ENCODE assay signal across 1 cellular context in the genomic region with DNA sequence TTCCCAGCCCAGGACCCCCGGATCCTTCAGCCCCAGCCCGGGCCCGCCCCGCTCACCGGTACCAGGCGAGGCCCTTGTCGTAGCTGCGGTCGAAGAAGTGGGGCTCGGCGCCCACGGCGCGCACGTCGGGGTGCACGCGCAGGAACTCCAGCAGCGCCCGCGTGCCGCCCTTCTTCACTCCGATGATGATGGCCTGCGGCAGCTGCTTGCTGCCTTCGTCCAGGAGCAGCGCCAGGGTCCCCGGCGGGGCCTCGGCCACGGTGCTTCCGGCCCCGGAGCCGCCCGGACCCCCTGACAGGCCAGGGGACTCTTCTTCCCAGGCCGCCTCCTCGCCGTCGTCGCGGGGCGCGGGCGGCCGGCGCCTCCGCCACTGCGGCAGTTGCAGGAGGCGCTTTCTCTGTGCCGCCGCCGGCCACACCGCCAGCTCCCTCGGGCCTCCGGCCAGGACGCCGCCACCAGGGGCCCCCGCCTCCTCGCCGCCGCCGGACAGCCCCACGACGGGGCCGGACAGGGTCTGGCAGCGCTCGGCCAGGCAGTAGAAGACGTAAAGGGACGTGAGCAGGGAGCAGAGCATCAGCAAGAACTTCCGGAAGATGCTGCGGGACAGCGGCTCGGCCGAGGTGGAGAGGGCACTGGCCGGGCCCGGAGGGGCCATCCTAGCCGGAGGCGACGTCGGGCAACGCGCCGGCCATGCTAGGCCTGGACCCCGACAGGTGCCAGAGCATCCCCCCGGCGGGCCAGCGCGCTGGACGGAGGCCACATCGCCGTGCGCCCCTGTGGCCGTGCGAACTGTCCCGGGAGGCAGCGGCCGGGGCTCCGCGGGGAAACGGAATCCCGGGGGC.
A peak's percentile ranks its signal among the peaks of the same experiment; 100 is the strongest.
TF ChIP-seq lines count a peak whose summit lies in the region.

No MANE protein-coding gene starts in this region.

TF ChIP-seq in GM23338, 12 proteins besides CTCF, POLR2A, EP300 and RAD21 (continued from another document):
- TF ChIP-seq, protein P1, sequence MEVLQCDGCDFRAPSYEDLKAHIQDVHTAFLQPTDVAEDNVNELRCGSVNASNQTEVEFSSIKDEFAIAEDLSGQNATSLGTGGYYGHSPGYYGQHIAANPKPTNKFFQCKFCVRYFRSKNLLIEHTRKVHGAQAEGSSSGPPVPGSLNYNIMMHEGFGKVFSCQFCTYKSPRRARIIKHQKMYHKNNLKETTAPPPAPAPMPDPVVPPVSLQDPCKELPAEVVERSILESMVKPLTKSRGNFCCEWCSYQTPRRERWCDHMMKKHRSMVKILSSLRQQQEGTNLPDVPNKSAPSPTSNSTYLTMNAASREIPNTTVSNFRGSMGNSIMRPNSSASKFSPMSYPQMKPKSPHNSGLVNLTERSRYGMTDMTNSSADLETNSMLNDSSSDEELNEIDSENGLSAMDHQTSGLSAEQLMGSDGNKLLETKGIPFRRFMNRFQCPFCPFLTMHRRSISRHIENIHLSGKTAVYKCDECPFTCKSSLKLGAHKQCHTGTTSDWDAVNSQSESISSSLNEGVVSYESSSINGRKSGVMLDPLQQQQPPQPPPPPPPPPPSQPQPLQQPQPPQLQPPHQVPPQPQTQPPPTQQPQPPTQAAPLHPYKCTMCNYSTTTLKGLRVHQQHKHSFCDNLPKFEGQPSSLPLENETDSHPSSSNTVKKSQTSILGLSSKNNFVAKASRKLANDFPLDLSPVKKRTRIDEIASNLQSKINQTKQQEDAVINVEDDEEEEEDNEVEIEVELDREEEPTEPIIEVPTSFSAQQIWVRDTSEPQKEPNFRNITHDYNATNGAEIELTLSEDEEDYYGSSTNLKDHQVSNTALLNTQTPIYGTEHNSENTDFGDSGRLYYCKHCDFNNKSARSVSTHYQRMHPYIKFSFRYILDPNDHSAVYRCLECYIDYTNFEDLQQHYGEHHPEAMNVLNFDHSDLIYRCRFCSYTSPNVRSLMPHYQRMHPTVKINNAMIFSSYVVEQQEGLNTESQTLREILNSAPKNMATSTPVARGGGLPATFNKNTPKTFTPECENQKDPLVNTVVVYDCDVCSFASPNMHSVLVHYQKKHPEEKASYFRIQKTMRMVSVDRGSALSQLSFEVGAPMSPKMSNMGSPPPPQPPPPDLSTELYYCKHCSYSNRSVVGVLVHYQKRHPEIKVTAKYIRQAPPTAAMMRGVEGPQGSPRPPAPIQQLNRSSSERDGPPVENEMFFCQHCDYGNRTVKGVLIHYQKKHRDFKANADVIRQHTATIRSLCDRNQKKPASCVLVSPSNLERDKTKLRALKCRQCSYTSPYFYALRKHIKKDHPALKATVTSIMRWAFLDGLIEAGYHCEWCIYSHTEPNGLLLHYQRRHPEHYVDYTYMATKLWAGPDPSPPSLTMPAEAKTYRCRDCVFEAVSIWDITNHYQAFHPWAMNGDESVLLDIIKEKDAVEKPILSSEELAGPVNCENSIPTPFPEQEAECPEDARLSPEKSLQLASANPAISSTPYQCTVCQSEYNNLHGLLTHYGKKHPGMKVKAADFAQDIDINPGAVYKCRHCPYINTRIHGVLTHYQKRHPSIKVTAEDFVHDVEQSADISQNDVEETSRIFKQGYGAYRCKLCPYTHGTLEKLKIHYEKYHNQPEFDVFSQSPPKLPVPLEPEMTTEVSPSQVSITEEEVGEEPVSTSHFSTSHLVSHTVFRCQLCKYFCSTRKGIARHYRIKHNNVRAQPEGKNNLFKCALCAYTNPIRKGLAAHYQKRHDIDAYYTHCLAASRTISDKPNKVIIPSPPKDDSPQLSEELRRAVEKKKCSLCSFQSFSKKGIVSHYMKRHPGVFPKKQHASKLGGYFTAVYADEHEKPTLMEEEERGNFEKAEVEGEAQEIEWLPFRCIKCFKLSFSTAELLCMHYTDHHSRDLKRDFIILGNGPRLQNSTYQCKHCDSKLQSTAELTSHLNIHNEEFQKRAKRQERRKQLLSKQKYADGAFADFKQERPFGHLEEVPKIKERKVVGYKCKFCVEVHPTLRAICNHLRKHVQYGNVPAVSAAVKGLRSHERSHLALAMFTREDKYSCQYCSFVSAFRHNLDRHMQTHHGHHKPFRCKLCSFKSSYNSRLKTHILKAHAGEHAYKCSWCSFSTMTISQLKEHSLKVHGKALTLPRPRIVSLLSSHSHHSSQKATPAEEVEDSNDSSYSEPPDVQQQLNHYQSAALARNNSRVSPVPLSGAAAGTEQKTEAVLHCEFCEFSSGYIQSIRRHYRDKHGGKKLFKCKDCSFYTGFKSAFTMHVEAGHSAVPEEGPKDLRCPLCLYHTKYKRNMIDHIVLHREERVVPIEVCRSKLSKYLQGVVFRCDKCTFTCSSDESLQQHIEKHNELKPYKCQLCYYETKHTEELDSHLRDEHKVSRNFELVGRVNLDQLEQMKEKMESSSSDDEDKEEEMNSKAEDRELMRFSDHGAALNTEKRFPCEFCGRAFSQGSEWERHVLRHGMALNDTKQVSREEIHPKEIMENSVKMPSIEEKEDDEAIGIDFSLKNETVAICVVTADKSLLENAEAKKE (CRISPR knock-in tag; IDR thresholded peaks at IDR 0.05): no peak
- TF ChIP-seq EZH2 (IDR thresholded peaks at IDR 0.05; ENCODE audit: low read depth, unreplicated experiment): peak; percentile 6
- TF ChIP-seq, protein P2, sequence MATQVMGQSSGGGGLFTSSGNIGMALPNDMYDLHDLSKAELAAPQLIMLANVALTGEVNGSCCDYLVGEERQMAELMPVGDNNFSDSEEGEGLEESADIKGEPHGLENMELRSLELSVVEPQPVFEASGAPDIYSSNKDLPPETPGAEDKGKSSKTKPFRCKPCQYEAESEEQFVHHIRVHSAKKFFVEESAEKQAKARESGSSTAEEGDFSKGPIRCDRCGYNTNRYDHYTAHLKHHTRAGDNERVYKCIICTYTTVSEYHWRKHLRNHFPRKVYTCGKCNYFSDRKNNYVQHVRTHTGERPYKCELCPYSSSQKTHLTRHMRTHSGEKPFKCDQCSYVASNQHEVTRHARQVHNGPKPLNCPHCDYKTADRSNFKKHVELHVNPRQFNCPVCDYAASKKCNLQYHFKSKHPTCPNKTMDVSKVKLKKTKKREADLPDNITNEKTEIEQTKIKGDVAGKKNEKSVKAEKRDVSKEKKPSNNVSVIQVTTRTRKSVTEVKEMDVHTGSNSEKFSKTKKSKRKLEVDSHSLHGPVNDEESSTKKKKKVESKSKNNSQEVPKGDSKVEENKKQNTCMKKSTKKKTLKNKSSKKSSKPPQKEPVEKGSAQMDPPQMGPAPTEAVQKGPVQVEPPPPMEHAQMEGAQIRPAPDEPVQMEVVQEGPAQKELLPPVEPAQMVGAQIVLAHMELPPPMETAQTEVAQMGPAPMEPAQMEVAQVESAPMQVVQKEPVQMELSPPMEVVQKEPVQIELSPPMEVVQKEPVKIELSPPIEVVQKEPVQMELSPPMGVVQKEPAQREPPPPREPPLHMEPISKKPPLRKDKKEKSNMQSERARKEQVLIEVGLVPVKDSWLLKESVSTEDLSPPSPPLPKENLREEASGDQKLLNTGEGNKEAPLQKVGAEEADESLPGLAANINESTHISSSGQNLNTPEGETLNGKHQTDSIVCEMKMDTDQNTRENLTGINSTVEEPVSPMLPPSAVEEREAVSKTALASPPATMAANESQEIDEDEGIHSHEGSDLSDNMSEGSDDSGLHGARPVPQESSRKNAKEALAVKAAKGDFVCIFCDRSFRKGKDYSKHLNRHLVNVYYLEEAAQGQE (IDR thresholded peaks at IDR 0.05; ENCODE audit: unreplicated experiment): no peak
- TF ChIP-seq EZH2phosphoT487 (IDR thresholded peaks at IDR 0.05; ENCODE audit: unreplicated experiment): no peak
- no peak for TF ChIP-seq POLR2AphosphoS5 (IDR thresholded peaks at IDR 0.05; ENCODE audit: low read depth)
